Comparison of ENCODE assay signal across 18 cellular contexts in genomic region chr3:153979419-153980251, GRCh38.
DNase-seq lines count a peak whose midpoint lies in the region; ATAC-seq and TF ChIP-seq lines count a peak whose summit lies in the region.
"Had no signal": no experiment of that assay in that cellular context is flagged by ENCODE, and none has a peak within 500 bp of the region (broad histone marks: within the 10 kb centered on the region; RNA-seq: fewer than 3 reads in every experiment).

No MANE protein-coding gene starts in this region.

- CTCF ChIA-PET in PC-3 (lab: Charles Lee), result interaction anchor here (0.6 kb wide), 1 partner anchor 689 kb away, joined by 4 read pairs; no protein-coding TSS in a partner anchor

- peaks cover 16% of the 10 kb centered on the region for H3K9me3 Mint-ChIP-seq in nephron progenitor cell
- H3K9me3 Mint-ChIP-seq: CD8-positive, alpha-beta T cell; H9 had no signal

- peak overlapping the region; percentile 38 for H3K27ac ChIP-seq in PC-3 (ENCODE audit: low read length)
- H3K27ac ChIP-seq in epithelial cell of prostate, result peak overlapping the region; percentile 36
- no peak overlapping the region for H3K27ac ChIP-seq in prostate gland
- H3K27ac ChIP-seq: BLaER1 had no signal

- peak overlapping the region; percentile 81 for H3K27ac Mint-ChIP-seq in nephron progenitor cell
- H3K27ac Mint-ChIP-seq: CD8-positive, alpha-beta T cell had no signal

- H3K4me3 ChIP-seq in PC-3 (ENCODE audit: low read length), result no peak overlapping the region
- H3K4me3 ChIP-seq in prostate gland, result no peak overlapping the region
- H3K4me3 ChIP-seq: BLaER1 had no signal

- H4K20me1 ChIP-seq in PC-3 (ENCODE audit: low read length), result no peaks in the 10 kb centered on the region
- H4K20me1 ChIP-seq: BLaER1 had no signal

- H3K9me2 ChIP-seq in PC-3 (replicated peaks; ENCODE audit: low read length), result no peaks in the 10 kb centered on the region

- H3K36me3 ChIP-seq in PC-3 (ENCODE audit: low read depth, low read length), result no peaks in the 10 kb centered on the region
- H3K36me3 ChIP-seq in prostate gland, result no peaks in the 10 kb centered on the region
- H3K36me3 ChIP-seq: BLaER1 had no signal

- no peaks in the 10 kb centered on the region for H3K79me2 ChIP-seq in PC-3 (ENCODE audit: low read length)

- peak overlapping the region; percentile 20; the same call in 1 of the 2 replicates for H3K9ac ChIP-seq in PC-3 (ENCODE audit: low read length)
- H3K9ac ChIP-seq: BLaER1 had no signal

- H3K4me1 ChIP-seq in PC-3 (ENCODE audit: insufficient read depth, low read length) (peaks cover 19% of the 10 kb centered on the region), prostate gland (replicated peaks) (no peaks in the 10 kb centered on the region)
- H3K4me1 ChIP-seq: BLaER1 had no signal

- no peaks in the 10 kb centered on the region for H3F3A ChIP-seq in PC-3 (ENCODE audit: low read length, unreplicated experiment)

- no peak for TF ChIP-seq CTCF in PC-3 (conservative IDR thresholded peaks at IDR 0.05; ENCODE audit: low read depth, low read length)
- TF ChIP-seq CTCF in nephron progenitor cell (IDR thresholded peaks at IDR 0.05), result no peak
- no peak for TF ChIP-seq CTCF in prostate gland (IDR thresholded peaks at IDR 0.05)

- ATAC-seq in PC-3 (peak; percentile 11), HG03432 (IDR thresholded peaks at IDR 0.05; ENCODE audit: unreplicated experiment) (no peak)
- ATAC-seq: CD8-positive, alpha-beta T cell; Right ventricle myocardium inferior had no signal

- intact Hi-C loops in PC-3 (cut with micrococcal nuclease) (no loop called here), posterior cingulate gyrus (cut with DNase I) (loop anchor here (10.0 kb wide), 1 partner anchor 275 kb away; no protein-coding TSS in a partner anchor), prostate gland (cut with DNase I) (no loop called here)

- no peaks in the 10 kb centered on the region for H3K9me3 ChIP-seq in PC-3 (ENCODE audit: low read length)
- H3K9me3 ChIP-seq in prostate gland, result no peaks in the 10 kb centered on the region
- H3K9me3 ChIP-seq: BLaER1 had no signal

- DNase-seq in Ammon's horn (ENCODE audit: low spot score) (peak; percentile 8), PC-3 (no peak), epithelial cell of prostate (ENCODE audit: low read depth, low spot score) (no peak), nephron progenitor cell (no peak), GDM1 (lab: John Stamatoyannopoulos, UW) (no peak), posterior cingulate gyrus (no peak), prostate gland (ENCODE audit: low spot score) (no peak)
- DNase-seq: CD8-positive, alpha-beta T cell; DND-41; H9; NCI-H1105 treated with DMSO at 0.1 percent for 48 hours; NCI-H1694 treated with DMSO at 0.1 percent for 48 hours; NCI-H2171; NCI-H446; NCI-H748 treated with DMSO at 0.1 percent for 48 hours had no signal

- POLR2A ChIA-PET in PC-3 (lab: Charles Lee; ENCODE audit: unreplicated experiment), result no interaction called here

- H3K4me1 Mint-ChIP-seq in nephron progenitor cell, result peaks cover 25% of the 10 kb centered on the region

- no TSS peak for BruUV-seq in PC-3 (replicated peaks; lab: Mats Ljungman, UMichigan)

- peak overlapping the region; percentile 66 for H2AFZ ChIP-seq in PC-3 (ENCODE audit: low read length)

- TF ChIP-seq POLR2A in prostate gland (IDR thresholded peaks at IDR 0.05), result no peak

- no peak overlapping the region for H3K4me3 Mint-ChIP-seq in nephron progenitor cell
- H3K4me3 Mint-ChIP-seq: CD8-positive, alpha-beta T cell; H9 had no signal

- H3K36me3 Mint-ChIP-seq in nephron progenitor cell (ENCODE audit: low read depth), result no peaks in the 10 kb centered on the region
- H3K36me3 Mint-ChIP-seq: CD8-positive, alpha-beta T cell had no signal

- no peaks in the 10 kb centered on the region for H3K27me3 Mint-ChIP-seq in nephron progenitor cell (ENCODE audit: low read depth, poor library complexity)

- H3K27me3 ChIP-seq in PC-3 (ENCODE audit: low read length) (no peaks in the 10 kb centered on the region), prostate gland (replicated peaks; ENCODE audit: insufficient read depth) (no peaks in the 10 kb centered on the region)
- H3K27me3 ChIP-seq: BLaER1 had no signal

- no peak overlapping the region for H3K4me2 ChIP-seq in PC-3 (ENCODE audit: low read length)
- H3K4me2 ChIP-seq: BLaER1 had no signal

- WGBS in prostate gland, result 88% methylated on average over 6 of the region's 6 CpGs

Comparison
In these comparisons a context has a peak if more than half of its experiments do, and no peak if none do; other contexts are left out.
1. H3K27ac ChIP-seq: peak in PC-3 (single experiment) and epithelial cell of prostate (single experiment); none in prostate gland (0 of 2).